ENCODE assay signal across 8 cellular contexts in genomic region chrX:155070975-155071693, GRCh38. TPM values are rescaled to one million over a fixed set of nuclear protein-coding genes. Genes with fewer than 3 reads are reported as not detected.
A peak's percentile ranks its signal among the peaks of the same experiment; 100 is the strongest.
DNase-seq lines count a peak whose midpoint lies in the region; ATAC-seq and TF ChIP-seq lines count a peak whose summit lies in the region.

Gene BRCC3 (plus strand): TSS chrX:155071508. CDS start chrX:155071528, 20 bp downstream.
Gene CMC4 (minus strand): TSS chrX:155071136. CDS start chrX:155064023, 7,113 bp downstream.
Gene MTCP1 (minus strand): TSS chrX:155071136. CDS start chrX:155066010, 5,126 bp downstream.

- H3K79me2 ChIP-seq in PC-9 (ENCODE audit: low read depth): peaks cover 59% of the 10 kb centered on the region

- H2AFZ ChIP-seq in IMR-90 (replicated peaks; ENCODE audit: low read length, poor library complexity) (peak within 1 kb of the TSS; percentile 95), PC-9 (peak within 1 kb of the TSS; percentile 97)

- no peak for TF ChIP-seq CTCF in IMR-90 (conservative IDR thresholded peaks at IDR 0.05; ENCODE audit: low read depth, low read length)
- no peak for TF ChIP-seq CTCF in PC-9 (conservative IDR thresholded peaks at IDR 0.05)

- peaks cover 7% of the 10 kb centered on the region for H3F3A ChIP-seq in PC-9 (ENCODE audit: insufficient read depth, low read depth)

- H3K9ac ChIP-seq in IMR-90 (ENCODE audit: low read depth, low read length) (peak within 1 kb of the TSS; percentile 88), muscle layer of colon (ENCODE audit: low read length) (peak within 1 kb of the TSS; percentile 59)

- CTCF ChIA-PET in IMR-90 (lab: Yijun Ruan, JAX): no interaction called here
- CTCF ChIA-PET in PC-9 (lab: Charles Lee): no interaction called here

- no peak within 1 kb of the TSS for H2BK15ac ChIP-seq in IMR-90 (ENCODE audit: low read depth, low read length)

- H3K23ac ChIP-seq in IMR-90 (ENCODE audit: low read depth, low read length): peak within 1 kb of the TSS; percentile 93

- DNase-seq in DMS 273 treated with DMSO at 0.1 percent for 48 hours (lab: John Stamatoyannopoulos, UW) (peak; percentile 74), IMR-90 (peak; percentile 79), PC-9 (peak; percentile 62 to 92)
- DNase-seq in activated T-cell treated with anti-CD3 and anti-CD28 coated beads, Interleukin-2, amount 50 U/mL, for 1 hour: peak; percentile 78
- DNase-seq in stimulated activated CD8-positive, alpha-beta memory T cell treated with anti-CD3 and anti-CD28 coated beads, Interleukin-7, amount 100 ng/mL, for 1 hour (ENCODE audit: low read depth in 2 of 2): peak; percentile 48 to 56

- 27% methylated on average over 12 of the region's 81 CpGs; no CpG with 5 or more reads in 1 of the 2 experiments for WGBS in IMR-90 (ENCODE audit: extremely low coverage in 2 of 2, insufficient read length in 1 of 2), 2 experiments

- H4K8ac ChIP-seq in IMR-90 (ENCODE audit: low read depth in 2 of 2, low read length in 2 of 2): peak within 1 kb of the TSS; percentile 55 to 94

- intact Hi-C loops in IMR-90 (cut with micrococcal nuclease): loop anchor here (2.0 to 5.0 kb wide), 2 partner anchors 44 to 89 kb away; partner anchors contain the start of gene FUNDC2
- intact Hi-C loops in PC-9 (cut with micrococcal nuclease; ENCODE audit: unreplicated experiment): loop anchor here (2.0 kb wide), 1 partner anchor 44 kb away; the partner anchor contains the start of gene FUNDC2

- ATAC-seq in GM21528 (IDR thresholded peaks at IDR 0.05; ENCODE audit: low FRiP score, unreplicated experiment) (peak; percentile 93), IMR-90 (ENCODE audit: low read depth) (peak; percentile 95), esophagus mucosa (peak; percentile 96)

- peak within 1 kb of the TSS; percentile 67 for H2BK5ac ChIP-seq in IMR-90 (ENCODE audit: low read depth, low read length, poor library complexity, severe bottlenecking)

- dilution Hi-C loops in IMR-90 (cut with HindIII; ENCODE audit: low sequenced_read_pairs, unreplicated experiment): no loop called here

- no peaks in the 10 kb centered on the region for H3K9me2 ChIP-seq in PC-9 (ENCODE audit: insufficient read depth)

- H4K5ac ChIP-seq in IMR-90 (ENCODE audit: low read depth, low read length): 0 out of 2 replicates have a peak within 1 kb of the TSS, but pooled peaks have one; percentile 13

- peak within 1 kb of the TSS; percentile 52 for H4K91ac ChIP-seq in IMR-90 (ENCODE audit: insufficient read depth, low read depth, low read length)

- H3K4me3 ChIP-seq in IMR-90 (ENCODE audit: insufficient read depth, low read depth, low read length): peak within 1 kb of the TSS; percentile 59
- peak within 1 kb of the TSS; percentile 83 for H3K4me3 ChIP-seq in PC-9
- peak within 1 kb of the TSS; percentile 56 to 60 for H3K4me3 ChIP-seq in muscle layer of colon (ENCODE audit: low read depth in 1 of 2, low read length in 2 of 2)

- H3K27me3 ChIP-seq in IMR-90 (ENCODE audit: control insufficient read depth, insufficient read depth, low read length) (no peaks in the 10 kb centered on the region), PC-9 (ENCODE audit: insufficient read depth, low read depth) (no peaks in the 10 kb centered on the region), muscle layer of colon (ENCODE audit: control insufficient read depth in 1 of 2, insufficient read depth in 2 of 2, low read length in 2 of 2) (no peaks in the 10 kb centered on the region)

- in situ Hi-C loops in IMR-90 (cut with MboI; ENCODE audit: low sequenced_read_pairs): no loop called here

- peak within 1 kb of the TSS; percentile 52 for H3K56ac ChIP-seq in IMR-90 (ENCODE audit: extremely low read depth, insufficient read depth, low read length)

- BruUV-seq in IMR-90 (replicated peaks; lab: Mats Ljungman, UMichigan) (no TSS peak), PC-9 (replicated peaks; lab: Mats Ljungman, UMichigan) (no TSS peak)

- H3K4me2 ChIP-seq in IMR-90 (ENCODE audit: low read depth, low read length) (peak within 1 kb of the TSS; percentile 94), PC-9 (peak within 1 kb of the TSS; percentile 85)

- H3K14ac ChIP-seq in IMR-90 (replicated peaks; ENCODE audit: low read depth, low read length): peak within 1 kb of the TSS; percentile 94

- POLR2A ChIA-PET in IMR-90 (lab: Charles Lee; ENCODE audit: unreplicated experiment): no interaction called here
- POLR2A ChIA-PET in PC-9 (lab: Charles Lee; ENCODE audit: unreplicated experiment): interaction anchor here (0.6 kb wide), 1 partner anchor 154 kb away, joined by 3 read pairs; no protein-coding TSS in a partner anchor

- H2AK5ac ChIP-seq in IMR-90 (ENCODE audit: low read depth, low read length): peak within 1 kb of the TSS; percentile 43

- peaks cover 8 to 24% of the 10 kb centered on the region in 2 experiments; a peak in 3 of 4 replicates for H3K79me1 ChIP-seq in IMR-90 (ENCODE audit: low read depth in 1 of 2, low read length in 2 of 2)

- H3K9me3 ChIP-seq in IMR-90 (ENCODE audit: control insufficient read depth, insufficient read depth, low read length): 0 out of 2 replicates have a peak, but pooled peaks cover 2% of the 10 kb centered on the region
- no peaks in the 10 kb centered on the region for H3K9me3 ChIP-seq in PC-9 (ENCODE audit: insufficient read depth, low read depth)
- H3K9me3 ChIP-seq in muscle layer of colon (ENCODE audit: low read length): no peaks in the 10 kb centered on the region

- H3K4me1 ChIP-seq in IMR-90 (ENCODE audit: control insufficient read depth, insufficient read depth, low read length) (peaks cover 3% of the 10 kb centered on the region; the same call in 1 of the 2 replicates), PC-9 (replicated peaks; ENCODE audit: insufficient read depth) (peaks cover 35% of the 10 kb centered on the region), muscle layer of colon (ENCODE audit: insufficient read depth, low read length) (no peaks in the 10 kb centered on the region)

- H4K20me1 ChIP-seq in IMR-90 (ENCODE audit: insufficient read depth, low read length): no peaks in the 10 kb centered on the region
- H4K20me1 ChIP-seq in PC-9 (ENCODE audit: insufficient read depth): no peaks in the 10 kb centered on the region

- H3K18ac ChIP-seq in IMR-90 (ENCODE audit: low read depth, low read length): 0 out of 2 replicates have a peak within 1 kb of the TSS, but pooled peaks have one; percentile 14

- peak within 1 kb of the TSS; percentile 90 for H3K4ac ChIP-seq in IMR-90 (ENCODE audit: low read depth, low read length)

- no peaks in the 10 kb centered on the region for H3K9me1 ChIP-seq in IMR-90 (ENCODE audit: insufficient read depth, low read length)

- TF ChIP-seq RAD21 in IMR-90 (IDR thresholded peaks at IDR 0.05; ENCODE audit: low read length): no peak

- H3K36me3 ChIP-seq in IMR-90 (ENCODE audit: control insufficient read depth, insufficient read depth, low read length): peaks cover 2% of the 10 kb centered on the region; the same call in 1 of the 2 replicates
- H3K36me3 ChIP-seq in PC-9 (ENCODE audit: low read depth): no peaks in the 10 kb centered on the region
- H3K36me3 ChIP-seq in muscle layer of colon (ENCODE audit: insufficient read depth, low read length): peaks cover 8% of the 10 kb centered on the region

- no peak within 1 kb of the TSS for H2BK20ac ChIP-seq in IMR-90 (ENCODE audit: low read depth, low read length)

- peak; percentile 86 for TF ChIP-seq POLR2A in IMR-90 (IDR thresholded peaks at IDR 0.05; ENCODE audit: low read depth, low read length)

- peak within 1 kb of the TSS; percentile 87 for H3K27ac ChIP-seq in IMR-90 (ENCODE audit: insufficient read depth, low read length)
- H3K27ac ChIP-seq in PC-9: peak within 1 kb of the TSS; percentile 67
- peak within 1 kb of the TSS; percentile 71 for H3K27ac ChIP-seq in muscle layer of colon (ENCODE audit: low read depth, low read length)

- H2BK120ac ChIP-seq in IMR-90 (ENCODE audit: low read depth, low read length): peak within 1 kb of the TSS; percentile 26; the same call in 1 of the 2 replicates

- H2AK9ac ChIP-seq in IMR-90 (replicated peaks; ENCODE audit: low read depth, low read length, poor library complexity): peak within 1 kb of the TSS; percentile 67

TF ChIP-seq in IMR-90, 13 proteins besides CTCF, POLR2A, EP300 and RAD21:
- TF ChIP-seq NFE2L2 (IDR thresholded peaks at IDR 0.05; ENCODE audit: low read depth, low read length) (no peak), ELK1 (IDR thresholded peaks at IDR 0.05; ENCODE audit: borderline replicate concordance, low read depth, low read length) (no peak), MAZ (IDR thresholded peaks at IDR 0.05; ENCODE audit: borderline replicate concordance, low read depth, low read length) (peak; percentile 43; the same call in 1 of the 2 replicates), SMC3 (IDR thresholded peaks at IDR 0.05; ENCODE audit: low read depth, low read length) (no peak), RCOR1 (IDR thresholded peaks at IDR 0.05; ENCODE audit: insufficient replicate concordance, low read length) (no peak)

RNA-seq across cellular contexts. Expression of gene BRCC3, which starts in this region (rescaled TPM):
- total RNA-seq in IMR-90 (2012; rRNA removed) (20.8 and 24.7 TPM in 2 replicates), PC-9 (2021) (40.2 and 52.0 TPM in 2 replicates), esophagus mucosa (23.1 TPM)
- 13.5 and 14.4 TPM in 2 replicates for polyA plus RNA-seq in IMR-90 (2012; rRNA removed)
- 5.0 and 7.3 TPM in 2 replicates for polyA plus RNA-seq in IMR-90 (2012; cell fraction: cytosol; rRNA removed)
- 1.0 and 7.4 TPM in 2 replicates for polyA plus RNA-seq in IMR-90 (2012; cell fraction: nucleus; rRNA removed; ENCODE audit: low replicate concordance)

RNA-seq across cellular contexts. Expression of gene CMC4, which starts in this region (rescaled TPM):
- total RNA-seq in IMR-90 (2012; rRNA removed) (8.4 and 11.4 TPM in 2 replicates), PC-9 (2021) (13.7 and 15.8 TPM in 2 replicates), esophagus mucosa (4.1 TPM)
- 6.4 and 7.0 TPM in 2 replicates for polyA plus RNA-seq in IMR-90 (2012; rRNA removed)
- 6.0 and 7.3 TPM in 2 replicates for polyA plus RNA-seq in IMR-90 (2012; cell fraction: cytosol; rRNA removed)
- polyA plus RNA-seq in IMR-90 (2012; cell fraction: nucleus; rRNA removed; ENCODE audit: low replicate concordance): 2.8 and 6.8 TPM in 2 replicates

RNA-seq across cellular contexts. Expression of gene MTCP1, which starts in this region (rescaled TPM):
- total RNA-seq in IMR-90 (2012; rRNA removed) (0.54 and 0.56 TPM in 2 replicates), PC-9 (2021) (30.8 and 49.5 TPM in 2 replicates), esophagus mucosa (14.9 TPM)
- 4.2 and 4.9 TPM in 2 replicates for polyA plus RNA-seq in IMR-90 (2012; rRNA removed)
- polyA plus RNA-seq in IMR-90 (2012; cell fraction: cytosol; rRNA removed): 0.52 and 0.55 TPM in 2 replicates
- 2.4 and 5.8 TPM in 2 replicates for polyA plus RNA-seq in IMR-90 (2012; cell fraction: nucleus; rRNA removed; ENCODE audit: low replicate concordance)

Comparison
In these comparisons a context has a peak if more than half of its experiments do, and no peak if none do; other contexts are left out.
1. Peak in every context shown above with its lines: DNase-seq, ATAC-seq, H3K4me3 ChIP-seq and H3K27ac ChIP-seq.
2. RNA of gene MTCP1 (total RNA-seq): 30.8 to 49.5 TPM in PC-9 and 14.9 TPM in esophagus mucosa (single experiment); 0.54 to 0.56 TPM in IMR-90; every median in the first group is over 10 times any median in the second.